ENCODE assay signal across 23 cellular contexts in genomic region chr19:1621021-1621420, GRCh38.
"Had no signal": no experiment of that assay in that cellular context is flagged by ENCODE, and none has a peak within 500 bp of the region (broad histone marks: within the 10 kb centered on the region; RNA-seq: fewer than 3 reads in every experiment).

No MANE protein-coding gene starts in this region.

- H3K27me3 Mint-ChIP-seq: activated naive CD8-positive, alpha-beta T cell; activated T-cell treated with anti-CD3 and anti-CD28 coated beads, Interleukin-2, amount 50 U/mL, for 24 hours; activated T-helper 17 cell treated with anti-CD3 and anti-CD28 coated beads, Interleukin-2, amount 50 U/mL, for 72 hours had no signal

- H3K9me3 Mint-ChIP-seq: activated T-cell treated with anti-CD3 and anti-CD28 coated beads, Interleukin-2, amount 50 U/mL, for 24 hours; activated T-helper 17 cell treated with anti-CD3 and anti-CD28 coated beads, Interleukin-2, amount 50 U/mL, for 72 hours; natural killer cell; T-helper 2 cell treated with Interferon-gamma antibody and Interleukin-4, amounts not matched to agents 5 μg/mL and 100 μg/mL, for 36 hours had no signal

- H3K4me1 ChIP-seq: adrenal gland, foreskin keratinocyte, pancreas, psoas muscle, suprapubic skin, tibial nerve, vagina had no signal

- H3K4me3 ChIP-seq: adrenal gland, pancreas, psoas muscle, stomach, suprapubic skin, tibial nerve, vagina had no signal

- H3K36me3 Mint-ChIP-seq: natural killer cell had no signal

- H3K4me3 Mint-ChIP-seq: activated naive CD8-positive, alpha-beta T cell; activated T-cell treated with anti-CD3 and anti-CD28 coated beads, Interleukin-2, amount 50 U/mL, for 24 hours; activated T-helper 17 cell treated with anti-CD3 and anti-CD28 coated beads, Interleukin-2, amount 50 U/mL, for 72 hours; natural killer cell; T-helper 2 cell treated with Interferon-gamma antibody and Interleukin-4, amounts not matched to agents 5 μg/mL and 100 μg/mL, for 36 hours had no signal

- H3K27ac ChIP-seq: adrenal gland, foreskin keratinocyte, neutrophil, pancreas, psoas muscle, stomach, suprapubic skin, tibial nerve, vagina had no signal

- H3K27me3 ChIP-seq: adrenal gland, foreskin keratinocyte, neutrophil, pancreas, stomach, suprapubic skin, tibial nerve, vagina had no signal

- H3K27ac Mint-ChIP-seq: activated naive CD8-positive, alpha-beta T cell; activated T-cell treated with anti-CD3 and anti-CD28 coated beads, Interleukin-2, amount 50 U/mL, for 24 hours; activated T-helper 17 cell treated with anti-CD3 and anti-CD28 coated beads, Interleukin-2, amount 50 U/mL, for 72 hours; natural killer cell; T-helper 2 cell treated with Interferon-gamma antibody and Interleukin-4, amounts not matched to agents 5 μg/mL and 100 μg/mL, for 36 hours had no signal

- DNase-seq: activated CD8-positive, alpha-beta memory T cell treated with anti-CD3 and anti-CD28 coated beads for 24 hours; activated CD8-positive, alpha-beta memory T cell treated with anti-CD3 and anti-CD28 coated beads, Interleukin-2, amount 50 U/mL, for 4 hours; activated T-cell treated with anti-CD3 and anti-CD28 coated beads, Interleukin-2, amount 50 U/mL, for 24 hours; adrenal gland; central memory CD4-positive, alpha-beta T cell; effector memory CD4-positive, alpha-beta T cell; foreskin keratinocyte; kidney glomerular epithelial cell; midbrain; natural killer cell; stimulated activated CD4-positive, alpha-beta T cell treated with anti-CD3 and anti-CD28 coated beads, Interleukin-12 subunit alpha, Interleukin-12 subunit beta, amount 100 ng/mL, for 4 hours; stimulated activated CD4-positive, alpha-beta T cell treated with anti-CD3 and anti-CD28 coated beads, Interleukin-4, amount 100 ng/mL, for 4 hours; stomach had no signal

- H3K36me3 ChIP-seq: pancreas had no signal

- H3K9me3 ChIP-seq: adrenal gland, neutrophil, pancreas, psoas muscle, stomach, suprapubic skin, tibial nerve, vagina had no signal

- ATAC-seq: activated T-helper 17 cell treated with anti-CD3 and anti-CD28 coated beads, Interleukin-2, amount 50 U/mL, for 72 hours; foreskin keratinocyte; natural killer cell; pancreas; psoas muscle; right cardiac atrium had no signal
